1 cellular context compared by ENCODE assay signal in genomic region chr4:71268156-71268555, GRCh38.
TF ChIP-seq lines count a peak whose summit lies in the region.

No MANE protein-coding gene starts in this region.

TF ChIP-seq in HepG2, 621 proteins besides CTCF, POLR2A, EP300 and RAD21:
- no peak for TF ChIP-seq HMG20B (CRISPR knock-in tag; conservative IDR thresholded peaks at IDR 0.05)
- peak; percentile 52; the same call in 1 of the 2 replicates for TF ChIP-seq CREB1 (IDR thresholded peaks at IDR 0.05)
- TF ChIP-seq CREB1 (CRISPR knock-in tag; IDR thresholded peaks at IDR 0.05) = no peak
